19 cellular contexts compared by ENCODE assay signal in genomic region chr10:132109341-132110072, GRCh38. TPM values are rescaled to one million over a fixed set of nuclear protein-coding genes. Genes with fewer than 3 reads are reported as not detected.
DNase-seq lines count a peak whose midpoint lies in the region; TF ChIP-seq lines count a peak whose summit lies in the region.
"Had no signal": no experiment of that assay in that cellular context is flagged by ENCODE, and none has a peak within 500 bp of the region (broad histone marks: within the 10 kb centered on the region; RNA-seq: fewer than 3 reads in every experiment).

No MANE protein-coding gene starts in this region.

- H3K4me3 ChIP-seq in GM23248 = no peak overlapping the region
- H3K4me3 ChIP-seq in cardiac fibroblast (replicated peaks in 1 of 2; ENCODE audit: low read depth in 2 of 2, low read length in 2 of 2) = no peak overlapping the region
- H3K4me3 ChIP-seq in left ventricle myocardium inferior = no peak overlapping the region

- no peak overlapping the region for H2AFZ ChIP-seq in GM23248

- H3F3A ChIP-seq in GM23248 (ENCODE audit: insufficient read depth) = no peaks in the 10 kb centered on the region

- intact Hi-C loops in left ventricle myocardium inferior (cut with micrococcal nuclease) = no loop called here

- peaks cover 31% of the 10 kb centered on the region for H3K27me3 Mint-ChIP-seq in progenitor cell of endocrine pancreas
- H3K27me3 Mint-ChIP-seq in HFFc6 (ENCODE audit: insufficient read depth) = peaks cover 15% of the 10 kb centered on the region
- H3K27me3 Mint-ChIP-seq: CD4-positive, CD25-positive, alpha-beta regulatory T cell; stimulated activated naive CD8-positive, alpha-beta T cell treated with anti-CD3 and anti-CD28 coated beads, Interleukin-15, amount 100 ng/mL, for 72 hours had no signal

- H3K36me3 ChIP-seq in GM23248 (ENCODE audit: low read depth) = no peaks in the 10 kb centered on the region
- H3K36me3 ChIP-seq in left ventricle myocardium inferior = no peaks in the 10 kb centered on the region

- no peaks in the 10 kb centered on the region for H3K9me3 Mint-ChIP-seq in progenitor cell of endocrine pancreas (ENCODE audit: low read depth)
- H3K9me3 Mint-ChIP-seq in HFFc6 = no peaks in the 10 kb centered on the region
- H3K9me3 Mint-ChIP-seq: activated T-cell treated with anti-CD3 and anti-CD28 coated beads, Interleukin-2, amount 50 U/mL, for 4 hours; CD4-positive, CD25-positive, alpha-beta regulatory T cell; mesothelial cell of epicardium; stimulated activated naive CD8-positive, alpha-beta T cell treated with anti-CD3 and anti-CD28 coated beads, Interleukin-15, amount 100 ng/mL, for 72 hours had no signal

- H3K9me3 ChIP-seq in GM23248 (ENCODE audit: low read depth) = no peaks in the 10 kb centered on the region
- H3K9me3 ChIP-seq in left ventricle myocardium inferior (replicated peaks) = no peaks in the 10 kb centered on the region

- no peaks in the 10 kb centered on the region for H3K9me2 ChIP-seq in GM23248 (ENCODE audit: insufficient read depth)

- H3K4me2 ChIP-seq in GM23248 (ENCODE audit: unreplicated experiment) = no peak overlapping the region

- TF ChIP-seq CTCF in cardiac fibroblast (IDR thresholded peaks at IDR 0.05; ENCODE audit: low read depth, low read length) (no peak), left ventricle myocardium inferior (IDR thresholded peaks at IDR 0.05; ENCODE audit: borderline replicate concordance) (no peak), progenitor cell of endocrine pancreas (IDR thresholded peaks at IDR 0.05; ENCODE audit: unreplicated experiment) (no peak), HFFc6 (IDR thresholded peaks at IDR 0.05) (no peak)

- DNase-seq in GM23248 (peak; percentile 23), cardiac fibroblast (ENCODE audit: low read depth in 2 of 2) (peak; percentile 16 to 30), left ventricle myocardium inferior (peak; percentile 17), progenitor cell of endocrine pancreas (ENCODE audit: low spot score, unreplicated experiment) (peak; percentile 7), HFFc6 (no peak), cortex of kidney (lab: John Stamatoyannopoulos, UW) (no peak), NCI-H524 treated with DMSO at 0.1 percent for 48 hours (lab: John Stamatoyannopoulos, UW) (no peak), DMS 273 treated with DMSO at 0.1 percent for 48 hours (lab: John Stamatoyannopoulos, UW) (no peak)
- DNase-seq: activated T-cell treated with anti-CD3 and anti-CD28 coated beads, Interleukin-2, amount 50 U/mL, for 4 hours; CD4-positive, CD25-positive, alpha-beta regulatory T cell; EL; H7; MV-4-11; occipital lobe; SHP77 treated with DMSO at 0.1 percent for 48 hours; stimulated activated CD4-positive, alpha-beta T cell treated with anti-CD3 and anti-CD28 coated beads, Interleukin-12 subunit alpha, Interleukin-12 subunit beta, amount 100 ng/mL, for 4 hours; stimulated activated naive CD8-positive, alpha-beta T cell treated with anti-CD3 and anti-CD28 coated beads, Interleukin-15, amount 100 ng/mL, for 72 hours; T-helper 2 cell had no signal

- H3K9ac ChIP-seq in GM23248 = no peak overlapping the region

- peaks cover 8% of the 10 kb centered on the region for H3K4me1 Mint-ChIP-seq in progenitor cell of endocrine pancreas (ENCODE audit: low read depth)
- H3K4me1 Mint-ChIP-seq in HFFc6 (ENCODE audit: low read depth) = no peaks in the 10 kb centered on the region
- H3K4me1 Mint-ChIP-seq: CD4-positive, CD25-positive, alpha-beta regulatory T cell; mesothelial cell of epicardium; stimulated activated naive CD8-positive, alpha-beta T cell treated with anti-CD3 and anti-CD28 coated beads, Interleukin-15, amount 100 ng/mL, for 72 hours had no signal

- H3K79me2 ChIP-seq in GM23248 (ENCODE audit: insufficient read depth) = no peaks in the 10 kb centered on the region

- H3K27ac Mint-ChIP-seq in progenitor cell of endocrine pancreas (no peak overlapping the region), HFFc6 (no peak overlapping the region)
- H3K27ac Mint-ChIP-seq: CD4-positive, CD25-positive, alpha-beta regulatory T cell; mesothelial cell of epicardium; stimulated activated naive CD8-positive, alpha-beta T cell treated with anti-CD3 and anti-CD28 coated beads, Interleukin-15, amount 100 ng/mL, for 72 hours had no signal

- H3K4me3 Mint-ChIP-seq in progenitor cell of endocrine pancreas (ENCODE audit: low read depth) (no peak overlapping the region), HFFc6 (no peak overlapping the region)
- H3K4me3 Mint-ChIP-seq: activated T-cell treated with anti-CD3 and anti-CD28 coated beads, Interleukin-2, amount 50 U/mL, for 4 hours; CD4-positive, CD25-positive, alpha-beta regulatory T cell; mesothelial cell of epicardium; stimulated activated naive CD8-positive, alpha-beta T cell treated with anti-CD3 and anti-CD28 coated beads, Interleukin-15, amount 100 ng/mL, for 72 hours had no signal

- H3K36me3 Mint-ChIP-seq in progenitor cell of endocrine pancreas (ENCODE audit: insufficient read depth) = no peaks in the 10 kb centered on the region
- H3K36me3 Mint-ChIP-seq in HFFc6 (ENCODE audit: low read depth) = no peaks in the 10 kb centered on the region
- H3K36me3 Mint-ChIP-seq: CD4-positive, CD25-positive, alpha-beta regulatory T cell; mesothelial cell of epicardium had no signal

- H4K20me1 ChIP-seq in GM23248 (ENCODE audit: insufficient read depth) = no peaks in the 10 kb centered on the region

- in situ Hi-C loops in GM23248 (cut with MboI) = no loop called here

- H3K27ac ChIP-seq in GM23248 (no peak overlapping the region), left ventricle myocardium inferior (replicated peaks) (no peak overlapping the region)

- H3K27me3 ChIP-seq in GM23248 (replicated peaks; ENCODE audit: insufficient read depth) (no peaks in the 10 kb centered on the region; the same call in 1 of the 2 replicates), left ventricle myocardium inferior (ENCODE audit: low read depth) (no peaks in the 10 kb centered on the region)

- WGBS in GM23248 (ENCODE audit: low coverage in 1 of 2, low lambda C conversion rate in 2 of 2, missing lambda C conversion rate in 2 of 2), 2 experiments = 29 to 38% methylated on average over 18 of the region's 18 CpGs

- no peaks in the 10 kb centered on the region for H3K4me1 ChIP-seq in GM23248 (ENCODE audit: insufficient read depth)
- H3K4me1 ChIP-seq in left ventricle myocardium inferior = no peaks in the 10 kb centered on the region

RNA-seq across cellular contexts. Expression of gene JAKMIP3, which starts 43.8 kb away (rescaled TPM):
- total RNA-seq in GM23248 (2014; rRNA removed; shearing (Covaris generic)) = not detected in 2 replicates
- 0.04 and 0.06 TPM in 2 replicates for polyA plus RNA-seq in GM23248 (2016; fragmentation: Nextera tagmentation; extraction: Ambion mirVana)
- total RNA-seq in left ventricle myocardium inferior = 1.7 TPM
- 0.17 and 0.27 TPM in 2 replicates for total RNA-seq in progenitor cell of endocrine pancreas
- total RNA-seq in HFFc6 (2021; fragmentation: NEBNext Ultra II Directional; extraction: Animal tissue kit (Norgen Biotek cat#: 25700)) = under 1 TPM; 0.05 to 0.19 (median 0.13) TPM
- polyA plus RNA-seq: CD4-positive, CD25-positive, alpha-beta regulatory T cell had no signal

Comparison
In these comparisons a context has a peak if more than half of its experiments do, and no peak if none do; other contexts are left out.
1. DNase-seq: peak in GM23248 (single experiment), cardiac fibroblast (2 of 2), left ventricle myocardium inferior (single experiment) and progenitor cell of endocrine pancreas (single experiment); none in HFFc6 (single experiment), cortex of kidney (single experiment), NCI-H524 treated with DMSO at 0.1 percent for 48 hours (single experiment) and DMS 273 treated with DMSO at 0.1 percent for 48 hours (single experiment).